Comparison of ENCODE assay signal across 9 cellular contexts in genomic region chrX:110418857-110419249, GRCh38.
A peak's percentile ranks its signal among the peaks of the same experiment; 100 is the strongest.
DNase-seq lines count a peak whose midpoint lies in the region; ATAC-seq and TF ChIP-seq lines count a peak whose summit lies in the region.
"Had no signal": no experiment of that assay in that cellular context is flagged by ENCODE, and none has a peak within 500 bp of the region (broad histone marks: within the 10 kb centered on the region; RNA-seq: fewer than 3 reads in every experiment).

No MANE protein-coding gene starts in this region.

- no peaks in the 10 kb centered on the region for H3K36me3 ChIP-seq in neuronal stem cell (replicated peaks in 1 of 2; ENCODE audit: control insufficient read depth in 2 of 2, insufficient read depth in 2 of 2, low read length in 2 of 2)

- no peak overlapping the region for H2BK120ac ChIP-seq in neuronal stem cell (ENCODE audit: low read depth, low read length)

- no peak overlapping the region for H3K4ac ChIP-seq in neuronal stem cell (ENCODE audit: low read length)

- no peak overlapping the region for H2BK12ac ChIP-seq in neuronal stem cell (ENCODE audit: low read length)

- H3K27ac ChIP-seq in neuronal stem cell (replicated peaks; ENCODE audit: low read length): no peak overlapping the region

- TF ChIP-seq CTCF in epithelial cell of esophagus (IDR thresholded peaks at IDR 0.05; ENCODE audit: insufficient read depth, low read depth, low read length, missing control alignments) (no peak), GM13976 (IDR thresholded peaks at IDR 0.05; ENCODE audit: borderline replicate concordance, control extremely low read depth, extremely low read depth, insufficient read depth, missing control alignments) (no peak)

- no CpG with 5 or more reads among the region's 9 CpGs for WGBS in neuronal stem cell (ENCODE audit: extremely low coverage in 2 of 2, insufficient read length in 2 of 2, insufficient replicate concordance in 1 of 2), 2 donors

- H2BK15ac ChIP-seq in neuronal stem cell (ENCODE audit: low read length): no peak overlapping the region

- DNase-seq in ELR (ENCODE audit: low read depth) (peak; percentile 75), NCI-H524 (lab: John Stamatoyannopoulos, UW) (peak; percentile 90 to 91), epithelial cell of esophagus (ENCODE audit: low read depth) (peak; percentile 29), neuronal stem cell (ENCODE audit: low spot score) (no peak), NCI-H2171 (lab: John Stamatoyannopoulos, UW) (no peak), GM13976 (ENCODE audit: low spot score) (no peak)
- DNase-seq: GOT3 had no signal

- no peak overlapping the region for H3K18ac ChIP-seq in neuronal stem cell (ENCODE audit: low read length)

- H3K14ac ChIP-seq in neuronal stem cell (ENCODE audit: low read length): no peak overlapping the region

- H3K9ac ChIP-seq in neuronal stem cell (ENCODE audit: low read depth, low read length, poor library complexity): no peak overlapping the region

- peak overlapping the region; percentile 84 for H2AFZ ChIP-seq in neuronal stem cell (ENCODE audit: low read length)

- H3K23ac ChIP-seq in neuronal stem cell (ENCODE audit: low read depth, low read length, poor library complexity): no peak overlapping the region

- no peak overlapping the region for H2BK5ac ChIP-seq in neuronal stem cell (ENCODE audit: low read length)

- H3K4me3 ChIP-seq in epithelial cell of esophagus (ENCODE audit: low read length): no peak overlapping the region
- peak overlapping the region in 1 of 2 donors; percentile 40 for H3K4me3 ChIP-seq in neuronal stem cell (ENCODE audit: low read length in 2 of 2)

- no peak overlapping the region for H4K8ac ChIP-seq in neuronal stem cell (ENCODE audit: low read depth, low read length)

- peaks cover 0 to 5% (median 0%) of the 10 kb centered on the region in 3 experiments for H3K27me3 ChIP-seq in neuronal stem cell (ENCODE audit: control insufficient read depth in 3 of 3, insufficient read depth in 3 of 3, low read depth in 1 of 3, low read length in 3 of 3)

- no peak overlapping the region for H4K91ac ChIP-seq in neuronal stem cell (ENCODE audit: low read depth, low read length, poor library complexity)

- no peaks in the 10 kb centered on the region for H3K79me1 ChIP-seq in neuronal stem cell (ENCODE audit: low read depth, low read length)

- ATAC-seq in GM21576 (IDR thresholded peaks at IDR 0.05; ENCODE audit: unreplicated experiment) (no peak), GM19452 (IDR thresholded peaks at IDR 0.05; ENCODE audit: unreplicated experiment) (no peak)

- H3K4me2 ChIP-seq in neuronal stem cell (ENCODE audit: insufficient read depth, low read length, poor library complexity, severe bottlenecking): no peak overlapping the region

- no peak overlapping the region for H2AK5ac ChIP-seq in neuronal stem cell (ENCODE audit: low read depth, low read length)

- in situ Hi-C loops in GM13976 (cut with MboI; ENCODE audit: low sequenced_read_pairs, unreplicated experiment): loop anchor here (25.0 kb wide), 1 partner anchor 507 kb away; no protein-coding TSS in a partner anchor

- H3K9me3 ChIP-seq in neuronal stem cell (replicated peaks in 1 of 2; ENCODE audit: control insufficient read depth in 2 of 2, insufficient read depth in 1 of 2, low read depth in 1 of 2, low read length in 2 of 2): no peaks in the 10 kb centered on the region

- H3K4me1 ChIP-seq in neuronal stem cell (ENCODE audit: control insufficient read depth in 2 of 2, insufficient read depth in 1 of 2, low read depth in 1 of 2, low read length in 2 of 2): peaks cover 0 to 16% of the 10 kb centered on the region in 2 donors

Comparison
In these comparisons a context has a peak if more than half of its experiments do, and no peak if none do; other contexts are left out.
1. DNase-seq: peak in ELR (single experiment), NCI-H524 (2 of 2) and epithelial cell of esophagus (single experiment); none in neuronal stem cell (single experiment), NCI-H2171 (single experiment) and GM13976 (single experiment).